8 cellular contexts compared by ENCODE assay signal in genomic region chr4:13627185-13627605, GRCh38. TPM values are rescaled to one million over a fixed set of nuclear protein-coding genes. Genes with fewer than 3 reads are reported as not detected.
DNase-seq lines count a peak whose midpoint lies in the region; ATAC-seq and TF ChIP-seq lines count a peak whose summit lies in the region.

No MANE protein-coding gene starts in this region.

- peak overlapping the region; percentile 91 for H3K27ac Mint-ChIP-seq in activated CD4-positive, alpha-beta T cell treated with anti-CD3 and anti-CD28 coated beads for 36 hours

- H3K4me3 ChIP-seq in mucosa of descending colon (peak overlapping the region; percentile 54), upper lobe of left lung (peak overlapping the region; percentile 82 to 97 (median 91))

- H3K9me3 Mint-ChIP-seq in activated CD4-positive, alpha-beta T cell treated with anti-CD3 and anti-CD28 coated beads for 36 hours (ENCODE audit: low read depth), result no peaks in the 10 kb centered on the region

- H3K27me3 ChIP-seq in upper lobe of left lung, result no peaks in the 10 kb centered on the region

- H3K9me3 ChIP-seq in mucosa of descending colon (no peaks in the 10 kb centered on the region), upper lobe of left lung (no peaks in the 10 kb centered on the region)

- intact Hi-C loops in activated CD4-positive, alpha-beta T cell treated with anti-CD3 and anti-CD28 coated beads for 36 hours (cut with DNase I, micrococcal nuclease), result loop anchor here (1.0 to 5.0 kb wide), 5 partner anchors 27 to 1376 kb away; partner anchors contain the start of genes RAB28 (in 2 of the 2) and CPEB2 (in 1 of the 2)
- intact Hi-C loops in mucosa of descending colon (cut with DNase I, micrococcal nuclease), result no loop called here

- peaks cover 49% of the 10 kb centered on the region for H3K4me1 Mint-ChIP-seq in activated CD4-positive, alpha-beta T cell treated with anti-CD3 and anti-CD28 coated beads for 36 hours

- peak; percentile 58 for DNase-seq in activated CD4-positive, alpha-beta T cell treated with anti-CD3 and anti-CD28 coated beads for 36 hours
- no peak for DNase-seq in activated CD4-positive, alpha-beta T cell treated with anti-CD3 and anti-CD28 coated beads for 1 hour
- peak; percentile 33 for DNase-seq in RPMI8226
- DNase-seq in dermis blood vessel endothelial cell, result peak; percentile 47
- DNase-seq in mucosa of descending colon, result peak; percentile 23 to 67 (median 61)
- DNase-seq in upper lobe of left lung, result peak in 1 of 2 donors; percentile 29

- H3K27ac ChIP-seq in upper lobe of left lung, result peak overlapping the region; percentile 95 to 98 (median 97)

- 0% methylated on average over 38 of the region's 45 CpGs; no CpG with 5 or more reads in 1 of the 2 donors for WGBS in upper lobe of left lung, 2 donors

- TF ChIP-seq CTCF in mucosa of descending colon (IDR thresholded peaks at IDR 0.05) (no peak), upper lobe of left lung (IDR thresholded peaks at IDR 0.05) (no peak)

- H3K27me3 Mint-ChIP-seq in activated CD4-positive, alpha-beta T cell treated with anti-CD3 and anti-CD28 coated beads for 36 hours, result no peaks in the 10 kb centered on the region

- CTCF ChIA-PET in activated CD4-positive, alpha-beta T cell treated with anti-CD3 and anti-CD28 coated beads for 36 hours (lab: Charles Lee), result interaction anchor here (2.6 to 3.4 kb wide), 2 partner anchors 27 to 29 kb away, joined by 9 to 24 read pairs; no protein-coding TSS in a partner anchor

- POLR2A ChIA-PET in activated CD4-positive, alpha-beta T cell treated with anti-CD3 and anti-CD28 coated beads for 36 hours (lab: Charles Lee), result no interaction called here

- no peak for TF ChIP-seq POLR2A in upper lobe of left lung (IDR thresholded peaks at IDR 0.05)

- no peaks in the 10 kb centered on the region for H3K36me3 Mint-ChIP-seq in activated CD4-positive, alpha-beta T cell treated with anti-CD3 and anti-CD28 coated beads for 36 hours (ENCODE audit: low read depth)

- H3K4me3 Mint-ChIP-seq in activated CD4-positive, alpha-beta T cell treated with anti-CD3 and anti-CD28 coated beads for 36 hours, result peak overlapping the region; percentile 80

- peak; percentile 38 for ATAC-seq in activated CD4-positive, alpha-beta T cell treated with anti-CD3 and anti-CD28 coated beads for 36 hours
- ATAC-seq in HG02885 (IDR thresholded peaks at IDR 0.05; ENCODE audit: poor library complexity, unreplicated experiment) (peak; percentile 43), mucosa of descending colon (peak; percentile 2), upper lobe of left lung (ENCODE audit: low FRiP score in 2 of 2) (no peak), HG03439 (IDR thresholded peaks at IDR 0.05; ENCODE audit: unreplicated experiment) (no peak)

- no peak for TF ChIP-seq EP300 in upper lobe of left lung (IDR thresholded peaks at IDR 0.05)

- H3K4me1 ChIP-seq in mucosa of descending colon (ENCODE audit: low read depth) (peaks cover 10% of the 10 kb centered on the region), upper lobe of left lung (peaks cover 20 to 38% (median 23%) of the 10 kb centered on the region in 4 donors)

- no peaks in the 10 kb centered on the region for H3K36me3 ChIP-seq in mucosa of descending colon (ENCODE audit: low read depth)
- no peaks in the 10 kb centered on the region for H3K36me3 ChIP-seq in upper lobe of left lung

RNA-seq across cellular contexts. Expression of gene BOD1L1, which starts 0.3 kb away (rescaled TPM):
- 10 to 100 TPM; 32.4 to 42.7 TPM for total RNA-seq in activated CD4-positive, alpha-beta T cell treated with anti-CD3 and anti-CD28 coated beads for 36 hours
- total RNA-seq in dermis blood vessel endothelial cell, result 28.4 and 38.7 TPM in 2 replicates
- total RNA-seq in mucosa of descending colon, result 10 to 100 TPM; 29.6 to 46.2 (median 39.3) TPM
- total RNA-seq in upper lobe of left lung, result 10 to 100 TPM; 33.1 to 88.0 (median 37.9) TPM

Comparison
In these comparisons a context has a peak if more than half of its experiments do, and no peak if none do; other contexts are left out.
1. ATAC-seq: peak in activated CD4-positive, alpha-beta T cell treated with anti-CD3 and anti-CD28 coated beads for 36 hours (single experiment), HG02885 (single experiment) and mucosa of descending colon (single experiment); none in upper lobe of left lung (0 of 2) and HG03439 (single experiment).
2. intact Hi-C loops: an anchor here in activated CD4-positive, alpha-beta T cell treated with anti-CD3 and anti-CD28 coated beads for 36 hours (1.0 to 5.0 kb wide); none called in mucosa of descending colon.